22 cellular contexts compared by ENCODE assay signal in the genomic region with DNA sequence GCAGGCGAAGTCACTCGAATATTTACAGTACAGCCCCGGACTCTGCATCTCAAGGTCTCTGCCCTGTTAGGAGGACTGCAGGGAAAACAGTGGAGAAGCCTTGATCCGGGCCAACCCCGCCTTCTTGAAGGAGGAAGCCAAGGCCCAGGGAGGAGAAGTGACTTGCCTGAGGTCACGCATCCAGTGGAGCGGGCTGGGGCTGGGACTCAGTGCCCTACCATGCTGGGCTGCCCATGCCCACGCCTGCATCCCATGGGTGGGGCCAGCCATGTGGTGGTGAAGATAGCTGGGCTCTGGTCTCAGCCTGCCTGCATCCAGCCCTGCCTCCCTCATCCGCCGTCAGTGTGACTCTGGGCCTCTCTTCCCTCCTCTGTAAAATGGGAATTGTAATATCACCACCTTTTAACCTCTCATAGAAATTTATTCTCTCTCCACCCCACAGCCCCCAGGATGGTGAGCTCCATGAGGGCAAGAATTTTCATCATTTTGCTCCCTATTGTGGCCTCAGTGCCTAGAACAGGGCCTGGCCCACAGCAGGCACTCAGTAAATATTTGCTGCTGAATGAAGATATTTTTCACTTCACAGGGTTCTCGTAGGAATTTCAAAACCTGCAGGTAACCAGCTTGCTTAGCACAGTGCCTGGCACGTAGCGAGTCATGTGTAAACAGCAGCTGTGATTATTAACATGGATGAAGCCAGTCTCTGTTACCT. TPM values are rescaled to one million over a fixed set of nuclear protein-coding genes. Genes with fewer than 3 reads are reported as not detected.
A peak's percentile ranks its signal among the peaks of the same experiment; 100 is the strongest.
DNase-seq lines count a peak whose midpoint lies in the region; ATAC-seq and TF ChIP-seq lines count a peak whose summit lies in the region.
"Had no signal": no experiment of that assay in that cellular context is flagged by ENCODE, and none has a peak within 500 bp of the region (broad histone marks: within the 10 kb centered on the region; RNA-seq: fewer than 3 reads in every experiment).

No MANE protein-coding gene starts in this region.

- no peaks in the 10 kb centered on the region for H3K27me3 Mint-ChIP-seq in activated CD4-positive, alpha-beta memory T cell treated with anti-CD3 and anti-CD28 coated beads for 36 hours
- no peaks in the 10 kb centered on the region for H3K27me3 Mint-ChIP-seq in activated CD4-positive, alpha-beta memory T cell treated with anti-CD3 and anti-CD28 coated beads, Interleukin-2, amount 10 ng/mL, durations not matched to agents 7 days and 5 days
- peaks cover 45% of the 10 kb centered on the region for H3K27me3 Mint-ChIP-seq in endodermal cell (ENCODE audit: insufficient read depth)
- H3K27me3 Mint-ChIP-seq in type B pancreatic cell: peaks cover 34% of the 10 kb centered on the region

- H3K4me1 ChIP-seq in endodermal cell (ENCODE audit: control insufficient read depth, insufficient read depth, low read length) (no peaks in the 10 kb centered on the region), body of pancreas (no peaks in the 10 kb centered on the region)

- ATAC-seq in body of pancreas: no peak
- ATAC-seq: Panc1 had no signal

- CTCF ChIA-PET in activated CD4-positive, alpha-beta memory T cell treated with anti-CD3 and anti-CD28 coated beads for 36 hours (lab: Charles Lee): interaction anchor here (1.1 kb wide), 1 partner anchor 375 kb away, joined by 3 read pairs; no protein-coding TSS in a partner anchor
- CTCF ChIA-PET in activated CD4-positive, alpha-beta memory T cell treated with anti-CD3 and anti-CD28 coated beads, Interleukin-2, amount 10 ng/mL, durations not matched to agents 7 days and 5 days (lab: Charles Lee): no interaction called here

- H3K9me3 ChIP-seq in endodermal cell (ENCODE audit: control insufficient read depth, low read length) (no peaks in the 10 kb centered on the region), body of pancreas (no peaks in the 10 kb centered on the region)

- no peak for TF ChIP-seq POLR2A in body of pancreas (IDR thresholded peaks at IDR 0.05)

- TF ChIP-seq CTCF in endodermal cell (conservative IDR thresholded peaks at IDR 0.05) (no peak), type B pancreatic cell (conservative IDR thresholded peaks at IDR 0.05) (no peak), body of pancreas (IDR thresholded peaks at IDR 0.05) (no peak)

- no peaks in the 10 kb centered on the region for H3K9me3 Mint-ChIP-seq in activated CD4-positive, alpha-beta memory T cell treated with anti-CD3 and anti-CD28 coated beads for 36 hours
- H3K9me3 Mint-ChIP-seq in activated CD4-positive, alpha-beta memory T cell treated with anti-CD3 and anti-CD28 coated beads, Interleukin-2, amount 10 ng/mL, durations not matched to agents 7 days and 5 days: no peaks in the 10 kb centered on the region
- H3K9me3 Mint-ChIP-seq in endodermal cell (no peaks in the 10 kb centered on the region), type B pancreatic cell (no peaks in the 10 kb centered on the region)
- H3K9me3 Mint-ChIP-seq: CD8-positive, alpha-beta memory T cell; IgD-negative memory B cell had no signal

- H3K4me3 Mint-ChIP-seq in activated CD4-positive, alpha-beta memory T cell treated with anti-CD3 and anti-CD28 coated beads for 36 hours: no peak overlapping the region
- H3K4me3 Mint-ChIP-seq in activated CD4-positive, alpha-beta memory T cell treated with anti-CD3 and anti-CD28 coated beads, Interleukin-2, amount 10 ng/mL, durations not matched to agents 7 days and 5 days: no peak overlapping the region
- H3K4me3 Mint-ChIP-seq in endodermal cell (no peak overlapping the region), type B pancreatic cell (no peak overlapping the region)
- H3K4me3 Mint-ChIP-seq: CD8-positive, alpha-beta memory T cell; IgD-negative memory B cell had no signal

- no peak overlapping the region for H3K9ac ChIP-seq in endodermal cell (ENCODE audit: extremely low read depth, low read length, poor library complexity, severe bottlenecking)

- H3K4me3 ChIP-seq in endodermal cell (ENCODE audit: low read length) (no peak overlapping the region), body of pancreas (no peak overlapping the region)

- POLR2A ChIA-PET in activated CD4-positive, alpha-beta memory T cell treated with anti-CD3 and anti-CD28 coated beads for 36 hours (lab: Charles Lee): no interaction called here
- POLR2A ChIA-PET in activated CD4-positive, alpha-beta memory T cell treated with anti-CD3 and anti-CD28 coated beads, Interleukin-2, amount 10 ng/mL, durations not matched to agents 7 days and 5 days (lab: Charles Lee): no interaction called here

- peak; percentile 7 for DNase-seq in activated CD4-positive, alpha-beta memory T cell treated with anti-CD3 and anti-CD28 coated beads for 36 hours
- DNase-seq in activated CD4-positive, alpha-beta memory T cell treated with anti-CD3 and anti-CD28 coated beads, Interleukin-2, amount 10 ng/mL, durations not matched to agents 7 days and 5 days: no peak
- DNase-seq in endodermal cell (no peak), mucosa of gallbladder (ENCODE audit: low spot score) (peak; percentile 4), type B pancreatic cell (ENCODE audit: extremely low spot score, unreplicated experiment) (peak; percentile 47), posterior vena cava (ENCODE audit: low spot score) (no peak), body of pancreas (no peak)
- DNase-seq: CD8-positive, alpha-beta memory T cell; GOT3; NCI-H1694; NCI-H2081; NCI-H2171 treated with DMSO at 0.1 percent for 48 hours; NCI-H524 treated with DMSO at 0.1 percent for 48 hours; NCI-H82; SIG-M5 had no signal

- H3K27ac ChIP-seq in endodermal cell (ENCODE audit: low read depth, low read length): no peak overlapping the region
- no peak overlapping the region for H3K27ac ChIP-seq in body of pancreas
- H3K27ac ChIP-seq: C4-2B had no signal

- intact Hi-C loops in activated CD4-positive, alpha-beta memory T cell treated with anti-CD3 and anti-CD28 coated beads for 36 hours (cut with micrococcal nuclease): no loop called here
- intact Hi-C loops in posterior vena cava (cut with DNase I): no loop called here
- intact Hi-C loops in body of pancreas (cut with DNase I): loop anchor here (10.0 kb wide), 1 partner anchor 360 kb away; no protein-coding TSS in a partner anchor

- no peak overlapping the region for H3K27ac Mint-ChIP-seq in activated CD4-positive, alpha-beta memory T cell treated with anti-CD3 and anti-CD28 coated beads for 36 hours
- no peak overlapping the region for H3K27ac Mint-ChIP-seq in activated CD4-positive, alpha-beta memory T cell treated with anti-CD3 and anti-CD28 coated beads, Interleukin-2, amount 10 ng/mL, durations not matched to agents 7 days and 5 days
- H3K27ac Mint-ChIP-seq in endodermal cell (peak overlapping the region; percentile 29), type B pancreatic cell (no peak overlapping the region)
- H3K27ac Mint-ChIP-seq: IgD-negative memory B cell had no signal

- H3K36me3 ChIP-seq in endodermal cell (ENCODE audit: control insufficient read depth, insufficient read depth, low read length): no peaks in the 10 kb centered on the region
- H3K36me3 ChIP-seq in body of pancreas (replicated peaks in 1 of 2; ENCODE audit: insufficient read depth in 1 of 2, low read depth in 2 of 2): no peaks in the 10 kb centered on the region

- 77 to 78% methylated on average over 6 to 13 of the region's 13 CpGs for WGBS in endodermal cell (ENCODE audit: insufficient coverage in 1 of 2, insufficient read length in 1 of 2), 2 experiments
- 46 to 58% methylated on average over 6 to 13 of the region's 13 CpGs for WGBS in body of pancreas, 2 donors

- peaks cover 17% of the 10 kb centered on the region for H3K27me3 ChIP-seq in endodermal cell (ENCODE audit: control insufficient read depth, insufficient read depth, low read length, poor library complexity, severe bottlenecking)
- no peaks in the 10 kb centered on the region for H3K27me3 ChIP-seq in body of pancreas

- H3K4me1 Mint-ChIP-seq in activated CD4-positive, alpha-beta memory T cell treated with anti-CD3 and anti-CD28 coated beads for 36 hours (ENCODE audit: low read depth): peaks cover 10% of the 10 kb centered on the region
- no peaks in the 10 kb centered on the region for H3K4me1 Mint-ChIP-seq in activated CD4-positive, alpha-beta memory T cell treated with anti-CD3 and anti-CD28 coated beads, Interleukin-2, amount 10 ng/mL, durations not matched to agents 7 days and 5 days
- peaks cover 11% of the 10 kb centered on the region for H3K4me1 Mint-ChIP-seq in endodermal cell
- H3K4me1 Mint-ChIP-seq in type B pancreatic cell (ENCODE audit: unreplicated experiment): peaks cover 5% of the 10 kb centered on the region

- no peaks in the 10 kb centered on the region for H3K36me3 Mint-ChIP-seq in activated CD4-positive, alpha-beta memory T cell treated with anti-CD3 and anti-CD28 coated beads for 36 hours
- no peaks in the 10 kb centered on the region for H3K36me3 Mint-ChIP-seq in activated CD4-positive, alpha-beta memory T cell treated with anti-CD3 and anti-CD28 coated beads, Interleukin-2, amount 10 ng/mL, durations not matched to agents 7 days and 5 days (ENCODE audit: low read depth)
- H3K36me3 Mint-ChIP-seq in endodermal cell (ENCODE audit: low read depth) (no peaks in the 10 kb centered on the region), type B pancreatic cell (no peaks in the 10 kb centered on the region)
- H3K36me3 Mint-ChIP-seq: CD8-positive, alpha-beta memory T cell; IgD-negative memory B cell had no signal

RNA-seq across cellular contexts. Expression of a gene that starts 57.3 kb away (rescaled TPM):
- total RNA-seq in activated CD4-positive, alpha-beta memory T cell treated with anti-CD3 and anti-CD28 coated beads for 36 hours: not detected
- total RNA-seq in activated CD4-positive, alpha-beta memory T cell treated with anti-CD3 and anti-CD28 coated beads, Interleukin-2, amount 10 ng/mL, durations not matched to agents 7 days and 5 days: not detected
- total RNA-seq in endodermal cell (under 1 TPM; 0.33 to 0.55 TPM), mucosa of gallbladder (0.12 TPM), type B pancreatic cell (ENCODE audit: low replicate concordance) (0.21 and 1.5 TPM in 2 replicates), posterior vena cava (not detected), body of pancreas (not detected)
- 0.39 TPM for polyA plus RNA-seq in endodermal cell (2013, experiment 1 of 2)
- 0.50 TPM for polyA plus RNA-seq in endodermal cell (2013, experiment 2 of 2)
- total RNA-seq: A172; CD8-positive, alpha-beta memory T cell; Daoy; MCF 10A had no signal
- polyA plus RNA-seq: AG04450; CD8-positive, alpha-beta memory T cell; IgD-negative memory B cell had no signal

Comparison
In these comparisons a context has a peak if more than half of its experiments do, and no peak if none do; other contexts are left out.
1. DNase-seq: peak in activated CD4-positive, alpha-beta memory T cell treated with anti-CD3 and anti-CD28 coated beads for 36 hours (single experiment), mucosa of gallbladder (single experiment) and type B pancreatic cell (single experiment); none in activated CD4-positive, alpha-beta memory T cell treated with anti-CD3 and anti-CD28 coated beads, Interleukin-2, amount 10 ng/mL, durations not matched to agents 7 days and 5 days (single experiment), endodermal cell (single experiment), posterior vena cava (single experiment) and body of pancreas (0 of 4).